Comparison of ENCODE assay signal across 17 cellular contexts in genomic region chr16:46976550-46976949, GRCh38. TPM values are rescaled to one million over a fixed set of nuclear protein-coding genes. Genes with fewer than 3 reads are reported as not detected.
DNase-seq lines count a peak whose midpoint lies in the region; ATAC-seq and TF ChIP-seq lines count a peak whose summit lies in the region.
"Had no signal": no experiment of that assay in that cellular context is flagged by ENCODE, and none has a peak within 500 bp of the region (broad histone marks: within the 10 kb centered on the region; RNA-seq: fewer than 3 reads in every experiment).

No MANE protein-coding gene starts in this region.

- no peak overlapping the region for H3K4me3 ChIP-seq in OCI-LY1 (ENCODE audit: low read depth, low read length, poor library complexity, severe bottlenecking)
- no peak overlapping the region for H3K4me3 ChIP-seq in endodermal cell (ENCODE audit: low read length)
- H3K4me3 ChIP-seq in GM23248: no peak overlapping the region
- H3K4me3 ChIP-seq in ascending aorta: no peak overlapping the region
- H3K4me3 ChIP-seq: gastrocnemius medialis, left lung, uterus had no signal

- H3K27me3 Mint-ChIP-seq in activated T-cell treated with anti-CD3 and anti-CD28 coated beads, Interleukin-2, amount 50 U/mL, for 24 hours: no peaks in the 10 kb centered on the region
- no peaks in the 10 kb centered on the region for H3K27me3 Mint-ChIP-seq in endodermal cell (ENCODE audit: insufficient read depth)
- H3K27me3 Mint-ChIP-seq in stimulated activated memory B cell treated with anti-CD40 and anti-IgM and Interleukin-4, amounts not matched to agents 10 μg/mL and 1 μg/mL and 100 μg/mL, for 72 hours: no peaks in the 10 kb centered on the region
- no peaks in the 10 kb centered on the region for H3K27me3 Mint-ChIP-seq in progenitor cell of endocrine pancreas

- H3K36me3 Mint-ChIP-seq in activated T-cell treated with anti-CD3 and anti-CD28 coated beads, Interleukin-2, amount 50 U/mL, for 24 hours (ENCODE audit: low read depth): peaks cover 23% of the 10 kb centered on the region
- H3K36me3 Mint-ChIP-seq in endodermal cell (ENCODE audit: low read depth) (peaks cover 5% of the 10 kb centered on the region), progenitor cell of endocrine pancreas (ENCODE audit: insufficient read depth) (no peaks in the 10 kb centered on the region)
- peaks cover 5% of the 10 kb centered on the region for H3K36me3 Mint-ChIP-seq in stimulated activated memory B cell treated with anti-CD40 and anti-IgM and Interleukin-4, amounts not matched to agents 10 μg/mL and 1 μg/mL and 100 μg/mL, for 72 hours

- in situ Hi-C loops in GM23248 (cut with MboI): no loop called here

- H3F3A ChIP-seq in OCI-LY1 (ENCODE audit: insufficient read depth, low read length) (peaks cover 2% of the 10 kb centered on the region; the same call in 1 of the 2 replicates), GM23248 (ENCODE audit: insufficient read depth) (peaks cover 8% of the 10 kb centered on the region)

- peak overlapping the region; percentile 92 for H3K27ac Mint-ChIP-seq in activated T-cell treated with anti-CD3 and anti-CD28 coated beads, Interleukin-2, amount 50 U/mL, for 24 hours
- peak overlapping the region; percentile 52 for H3K27ac Mint-ChIP-seq in endodermal cell
- peak overlapping the region; percentile 99 for H3K27ac Mint-ChIP-seq in stimulated activated memory B cell treated with anti-CD40 and anti-IgM and Interleukin-4, amounts not matched to agents 10 μg/mL and 1 μg/mL and 100 μg/mL, for 72 hours
- no peak overlapping the region for H3K27ac Mint-ChIP-seq in progenitor cell of endocrine pancreas

- H3K27me3 ChIP-seq in OCI-LY1 (ENCODE audit: insufficient read depth, low read length) (no peaks in the 10 kb centered on the region), endodermal cell (ENCODE audit: control insufficient read depth, insufficient read depth, low read length, poor library complexity, severe bottlenecking) (no peaks in the 10 kb centered on the region), GM23248 (replicated peaks; ENCODE audit: insufficient read depth) (no peaks in the 10 kb centered on the region), ascending aorta (no peaks in the 10 kb centered on the region)
- H3K27me3 ChIP-seq: gastrocnemius medialis, left lung, uterus had no signal

- intact Hi-C loops in ascending aorta (cut with DNase I): loop anchor here (10.0 kb wide), 1 partner anchor 1648 kb away; no protein-coding TSS in a partner anchor

- H3K9me3 ChIP-seq in OCI-LY1 (ENCODE audit: low read length) (no peaks in the 10 kb centered on the region), endodermal cell (ENCODE audit: control insufficient read depth, low read length) (no peaks in the 10 kb centered on the region), GM23248 (ENCODE audit: low read depth) (no peaks in the 10 kb centered on the region), ascending aorta (no peaks in the 10 kb centered on the region)
- H3K9me3 ChIP-seq: gastrocnemius medialis, left lung, uterus had no signal

- 0 out of 2 replicates have a peak, but pooled peaks cover 7% of the 10 kb centered on the region for H4K20me1 ChIP-seq in OCI-LY1 (ENCODE audit: insufficient read depth, low read length)
- no peaks in the 10 kb centered on the region for H4K20me1 ChIP-seq in GM23248 (ENCODE audit: insufficient read depth)

- H3K4me3 Mint-ChIP-seq in activated T-cell treated with anti-CD3 and anti-CD28 coated beads, Interleukin-2, amount 50 U/mL, for 24 hours: no peak overlapping the region
- no peak overlapping the region for H3K4me3 Mint-ChIP-seq in endodermal cell
- peak overlapping the region; percentile 1 for H3K4me3 Mint-ChIP-seq in stimulated activated memory B cell treated with anti-CD40 and anti-IgM and Interleukin-4, amounts not matched to agents 10 μg/mL and 1 μg/mL and 100 μg/mL, for 72 hours
- no peak overlapping the region for H3K4me3 Mint-ChIP-seq in progenitor cell of endocrine pancreas (ENCODE audit: low read depth)

- no peak overlapping the region for H2AFZ ChIP-seq in OCI-LY1 (ENCODE audit: low read length)
- H2AFZ ChIP-seq in GM23248: no peak overlapping the region

- ATAC-seq in stimulated activated memory B cell treated with anti-CD40 and anti-IgM and Interleukin-4, amounts not matched to agents 10 μg/mL and 1 μg/mL and 100 μg/mL, for 72 hours: no peak
- ATAC-seq: gastrocnemius medialis, left lung had no signal

- no peaks in the 10 kb centered on the region for H3K9me3 Mint-ChIP-seq in activated T-cell treated with anti-CD3 and anti-CD28 coated beads, Interleukin-2, amount 50 U/mL, for 24 hours
- H3K9me3 Mint-ChIP-seq in endodermal cell (no peaks in the 10 kb centered on the region), progenitor cell of endocrine pancreas (ENCODE audit: low read depth) (no peaks in the 10 kb centered on the region)
- H3K9me3 Mint-ChIP-seq in stimulated activated memory B cell treated with anti-CD40 and anti-IgM and Interleukin-4, amounts not matched to agents 10 μg/mL and 1 μg/mL and 100 μg/mL, for 72 hours: no peaks in the 10 kb centered on the region
- H3K9me3 Mint-ChIP-seq: neural crest cell had no signal

- H3K9ac ChIP-seq in OCI-LY1 (ENCODE audit: low read length) (0 out of 2 replicates have a peak overlapping the region, but pooled peaks have one; percentile 7), endodermal cell (ENCODE audit: extremely low read depth, low read length, poor library complexity, severe bottlenecking) (no peak overlapping the region), GM23248 (no peak overlapping the region)

- no peaks in the 10 kb centered on the region for H3K36me3 ChIP-seq in OCI-LY1 (ENCODE audit: insufficient read depth, low read length)
- peaks cover 7% of the 10 kb centered on the region for H3K36me3 ChIP-seq in endodermal cell (ENCODE audit: control insufficient read depth, insufficient read depth, low read length)
- H3K36me3 ChIP-seq in GM23248 (ENCODE audit: low read depth): no peaks in the 10 kb centered on the region
- no peaks in the 10 kb centered on the region for H3K36me3 ChIP-seq in ascending aorta
- H3K36me3 ChIP-seq: gastrocnemius medialis, uterus had no signal

- peaks cover 16% of the 10 kb centered on the region for H3K79me2 ChIP-seq in OCI-LY1 (ENCODE audit: insufficient read depth, low read length)
- peaks cover 19% of the 10 kb centered on the region for H3K79me2 ChIP-seq in GM23248 (ENCODE audit: insufficient read depth)

- no peaks in the 10 kb centered on the region for H3K9me2 ChIP-seq in OCI-LY1 (ENCODE audit: low read depth, low read length)
- H3K9me2 ChIP-seq in GM23248 (ENCODE audit: insufficient read depth): no peaks in the 10 kb centered on the region

- H3K27ac ChIP-seq in OCI-LY1 (ENCODE audit: low read depth, low read length, poor library complexity, severe bottlenecking) (no peak overlapping the region), endodermal cell (ENCODE audit: low read depth, low read length) (no peak overlapping the region), GM23248 (no peak overlapping the region), ascending aorta (no peak overlapping the region)
- H3K27ac ChIP-seq: gastrocnemius medialis, left lung, uterus had no signal

- DNase-seq in activated T-cell treated with anti-CD3 and anti-CD28 coated beads, Interleukin-2, amount 50 U/mL, for 24 hours: no peak
- DNase-seq in activated T-cell treated with anti-CD3 and anti-CD28 coated beads, Interleukin-2, amount 50 U/mL, for 48 hours: no peak
- DNase-seq in endodermal cell: no peak
- DNase-seq in GM23248: no peak
- no peak for DNase-seq in ascending aorta (ENCODE audit: low spot score in 2 of 2)
- DNase-seq in progenitor cell of endocrine pancreas (ENCODE audit: low spot score, unreplicated experiment): no peak
- DNase-seq: activated CD8-positive, alpha-beta memory T cell treated with anti-CD3 and anti-CD28 coated beads for 24 hours; aorta; effector CD4-positive, alpha-beta T cell; gastrocnemius medialis; KBM-7; left lung; NCI-H2107; uterus had no signal

- no peak overlapping the region for H3K4me2 ChIP-seq in OCI-LY1 (ENCODE audit: low read length)
- no peak overlapping the region for H3K4me2 ChIP-seq in GM23248 (ENCODE audit: unreplicated experiment)

- H3K4me1 ChIP-seq in OCI-LY1 (ENCODE audit: insufficient read depth, low read length, severe bottlenecking): peaks cover 27% of the 10 kb centered on the region
- peaks cover 3% of the 10 kb centered on the region for H3K4me1 ChIP-seq in endodermal cell (ENCODE audit: control insufficient read depth, insufficient read depth, low read length)
- H3K4me1 ChIP-seq in GM23248 (ENCODE audit: insufficient read depth): peaks cover 15% of the 10 kb centered on the region
- peaks cover 10 to 15% of the 10 kb centered on the region in 2 donors for H3K4me1 ChIP-seq in ascending aorta
- H3K4me1 ChIP-seq: uterus had no signal

- H3K4me1 Mint-ChIP-seq in activated T-cell treated with anti-CD3 and anti-CD28 coated beads, Interleukin-2, amount 50 U/mL, for 24 hours (ENCODE audit: low read depth): peaks cover 42% of the 10 kb centered on the region
- H3K4me1 Mint-ChIP-seq in endodermal cell: peaks cover 16% of the 10 kb centered on the region
- peaks cover 52% of the 10 kb centered on the region for H3K4me1 Mint-ChIP-seq in stimulated activated memory B cell treated with anti-CD40 and anti-IgM and Interleukin-4, amounts not matched to agents 10 μg/mL and 1 μg/mL and 100 μg/mL, for 72 hours
- peaks cover 21% of the 10 kb centered on the region for H3K4me1 Mint-ChIP-seq in progenitor cell of endocrine pancreas (ENCODE audit: low read depth)

- TF ChIP-seq CTCF in OCI-LY1 (IDR thresholded peaks at IDR 0.05; ENCODE audit: low read length) (no peak), endodermal cell (conservative IDR thresholded peaks at IDR 0.05) (no peak), ascending aorta (IDR thresholded peaks at IDR 0.05) (no peak), progenitor cell of endocrine pancreas (IDR thresholded peaks at IDR 0.05; ENCODE audit: unreplicated experiment) (no peak)

- 84 to 88% methylated on average over 3 to 4 of the region's 4 CpGs for WGBS in endodermal cell (ENCODE audit: insufficient coverage in 1 of 2, insufficient read length in 1 of 2), 2 experiments
- 82 to 84% methylated on average over 4 of the region's 4 CpGs for WGBS in GM23248 (ENCODE audit: low coverage in 1 of 2, low lambda C conversion rate in 2 of 2, missing lambda C conversion rate in 2 of 2), 2 experiments

RNA-seq across cellular contexts. Expression of gene DNAJA2, which starts 3.1 kb away (rescaled TPM):
- total RNA-seq in endodermal cell (10 to 100 TPM; 65.1 to 68.2 TPM), ascending aorta (15.8 TPM), progenitor cell of endocrine pancreas (62.8 and 63.7 TPM in 2 replicates)
- 55.4 TPM for polyA plus RNA-seq in endodermal cell (2013, experiment 1 of 2)
- 50.8 TPM for polyA plus RNA-seq in endodermal cell (2013, experiment 2 of 2)
- 66.6 and 73.3 TPM in 2 replicates for total RNA-seq in GM23248 (2014; rRNA removed; shearing (Covaris generic))
- polyA plus RNA-seq in GM23248 (2016; fragmentation: Nextera tagmentation; extraction: Ambion mirVana): 89.4 and 97.3 TPM in 2 replicates
